19 cellular contexts compared by ENCODE assay signal in genomic region chr1:217403321-217403720, GRCh38.
DNase-seq lines count a peak whose midpoint lies in the region; ATAC-seq and TF ChIP-seq lines count a peak whose summit lies in the region.
"Had no signal": no experiment of that assay in that cellular context is flagged by ENCODE, and none has a peak within 500 bp of the region (broad histone marks: within the 10 kb centered on the region; RNA-seq: fewer than 3 reads in every experiment).

No MANE protein-coding gene starts in this region.

- TF ChIP-seq EP300 in upper lobe of left lung (IDR thresholded peaks at IDR 0.05): no peak
- TF ChIP-seq EP300 in suprapubic skin (IDR thresholded peaks at IDR 0.05): no peak

- no CpG with 5 or more reads among the region's 4 CpGs for WGBS in neuronal stem cell (ENCODE audit: extremely low coverage in 2 of 2, insufficient read length in 2 of 2, insufficient replicate concordance in 1 of 2), 2 donors
- WGBS in upper lobe of left lung, 2 donors: 74 to 75% methylated on average over 4 of the region's 4 CpGs
- 59% methylated on average over 4 of the region's 4 CpGs for WGBS in suprapubic skin

- H2BK5ac ChIP-seq in neuronal stem cell (ENCODE audit: low read length): no peak overlapping the region

- no peaks in the 10 kb centered on the region for H3K9me3 ChIP-seq in neuronal stem cell (replicated peaks in 1 of 2; ENCODE audit: control insufficient read depth in 2 of 2, insufficient read depth in 1 of 2, low read depth in 1 of 2, low read length in 2 of 2)
- H3K9me3 ChIP-seq in upper lobe of left lung: no peaks in the 10 kb centered on the region
- H3K9me3 ChIP-seq in suprapubic skin: no peaks in the 10 kb centered on the region
- H3K9me3 ChIP-seq: Peyer's patch had no signal

- TF ChIP-seq POLR2A in upper lobe of left lung (IDR thresholded peaks at IDR 0.05): no peak
- TF ChIP-seq POLR2A in suprapubic skin (IDR thresholded peaks at IDR 0.05): no peak

- no peak overlapping the region for H3K4me3 ChIP-seq in neuronal stem cell (ENCODE audit: low read length in 2 of 2)
- H3K4me3 ChIP-seq in upper lobe of left lung: no peak overlapping the region
- no peak overlapping the region for H3K4me3 ChIP-seq in suprapubic skin
- H3K4me3 ChIP-seq: GM12878, Peyer's patch had no signal

- H3K9ac ChIP-seq in neuronal stem cell (ENCODE audit: low read depth, low read length, poor library complexity): no peak overlapping the region
- H3K9ac ChIP-seq: KMS-11 had no signal

- H2BK120ac ChIP-seq in neuronal stem cell (ENCODE audit: low read depth, low read length): no peak overlapping the region

- H4K91ac ChIP-seq in neuronal stem cell (ENCODE audit: low read depth, low read length, poor library complexity): no peak overlapping the region

- TF ChIP-seq CTCF in upper lobe of left lung (IDR thresholded peaks at IDR 0.05): no peak
- no peak for TF ChIP-seq CTCF in suprapubic skin (IDR thresholded peaks at IDR 0.05)

- ATAC-seq in upper lobe of left lung (ENCODE audit: low FRiP score in 2 of 2): no peak
- ATAC-seq: GM12878, Right ventricle myocardium inferior had no signal

- H3K18ac ChIP-seq in neuronal stem cell (ENCODE audit: low read length): no peak overlapping the region

- H3K36me3 ChIP-seq in neuronal stem cell (replicated peaks in 1 of 2; ENCODE audit: control insufficient read depth in 2 of 2, insufficient read depth in 2 of 2, low read length in 2 of 2): no peaks in the 10 kb centered on the region
- H3K36me3 ChIP-seq in upper lobe of left lung: no peaks in the 10 kb centered on the region
- H3K36me3 ChIP-seq in suprapubic skin: no peaks in the 10 kb centered on the region
- H3K36me3 ChIP-seq: Peyer's patch had no signal

- H2AK5ac ChIP-seq in neuronal stem cell (ENCODE audit: low read depth, low read length): no peak overlapping the region

- no peak overlapping the region for H3K4ac ChIP-seq in neuronal stem cell (ENCODE audit: low read length)

- H2AFZ ChIP-seq in neuronal stem cell (ENCODE audit: low read length): peak overlapping the region; percentile 79

- H3K23ac ChIP-seq in neuronal stem cell (ENCODE audit: low read depth, low read length, poor library complexity): no peak overlapping the region

- H2BK12ac ChIP-seq in neuronal stem cell (ENCODE audit: low read length): no peak overlapping the region

- H3K27ac ChIP-seq in neuronal stem cell (replicated peaks; ENCODE audit: low read length) (no peak overlapping the region), upper lobe of left lung (no peak overlapping the region), suprapubic skin (no peak overlapping the region)
- H3K27ac ChIP-seq: 22Rv1, C4-2B, KMS-11, Peyer's patch had no signal

- H3K27me3 ChIP-seq in neuronal stem cell (ENCODE audit: control insufficient read depth in 3 of 3, insufficient read depth in 3 of 3, low read depth in 1 of 3, low read length in 3 of 3) (no peaks in the 10 kb centered on the region), upper lobe of left lung (no peaks in the 10 kb centered on the region), suprapubic skin (no peaks in the 10 kb centered on the region)
- H3K27me3 ChIP-seq: Peyer's patch had no signal

- no peak overlapping the region for H3K4me2 ChIP-seq in neuronal stem cell (ENCODE audit: insufficient read depth, low read length, poor library complexity, severe bottlenecking)
- H3K4me2 ChIP-seq: KMS-11 had no signal

- no peak overlapping the region for H4K8ac ChIP-seq in neuronal stem cell (ENCODE audit: low read depth, low read length)

- H3K4me1 ChIP-seq in neuronal stem cell (ENCODE audit: control insufficient read depth in 2 of 2, insufficient read depth in 1 of 2, low read depth in 1 of 2, low read length in 2 of 2) (peaks cover 1 to 2% of the 10 kb centered on the region in 2 donors), upper lobe of left lung (no peaks in the 10 kb centered on the region), suprapubic skin (no peaks in the 10 kb centered on the region)
- H3K4me1 ChIP-seq: Peyer's patch had no signal

- H3K14ac ChIP-seq in neuronal stem cell (ENCODE audit: low read length): no peak overlapping the region

- no peak overlapping the region for H2BK15ac ChIP-seq in neuronal stem cell (ENCODE audit: low read length)

- peak; percentile 43 for DNase-seq in DMS53 (lab: John Stamatoyannopoulos, UW)
- no peak for DNase-seq in DMS53 treated with DMSO at 0.1 percent for 48 hours (lab: John Stamatoyannopoulos, UW; ENCODE audit: unreplicated experiment)
- peak; percentile 61 for DNase-seq in islet precursor cell
- DNase-seq in neuronal stem cell (ENCODE audit: low spot score): no peak
- DNase-seq in CD1c-positive myeloid dendritic cell (ENCODE audit: extremely low spot score): no peak
- DNase-seq in NCI-H2029 treated with DMSO at 0.1 percent for 48 hours (lab: John Stamatoyannopoulos, UW): no peak
- no peak for DNase-seq in upper lobe of left lung
- DNase-seq in suprapubic skin (ENCODE audit: low spot score in 2 of 2): no peak
- DNase-seq: AML-193, GF-D8, MV-4-11, NCI-H1930, NCI-H446 treated with DMSO at 0.1 percent for 48 hours, Peyer's patch had no signal

- H3K79me1 ChIP-seq in neuronal stem cell (ENCODE audit: low read depth, low read length): no peaks in the 10 kb centered on the region

Comparison
In these comparisons a context has a peak if more than half of its experiments do, and no peak if none do; other contexts are left out.
1. DNase-seq: peak in DMS53 (single experiment) and islet precursor cell (single experiment); none in DMS53 treated with DMSO at 0.1 percent for 48 hours (single experiment), neuronal stem cell (single experiment), CD1c-positive myeloid dendritic cell (single experiment), NCI-H2029 treated with DMSO at 0.1 percent for 48 hours (single experiment), upper lobe of left lung (0 of 2) and suprapubic skin (0 of 2).